In genomic region chr12:94109154-94109553, GRCh38 we compare ENCODE assay signal across 10 cellular contexts. TPM values are rescaled to one million over a fixed set of nuclear protein-coding genes. Genes with fewer than 3 reads are reported as not detected.
DNase-seq lines count a peak whose midpoint lies in the region; ATAC-seq and TF ChIP-seq lines count a peak whose summit lies in the region.
"Had no signal": no experiment of that assay in that cellular context is flagged by ENCODE, and none has a peak within 500 bp of the region (broad histone marks: within the 10 kb centered on the region; RNA-seq: fewer than 3 reads in every experiment).

No MANE protein-coding gene starts in this region.

- no peak for TF ChIP-seq CTCF in fibroblast of lung (conservative IDR thresholded peaks at IDR 0.05 in 1 of 2, IDR thresholded peaks at IDR 0.05 in 1 of 2; ENCODE audit: low read depth in 1 of 2, low read length in 2 of 2)
- no peak for TF ChIP-seq CTCF in esophagus muscularis mucosa (IDR thresholded peaks at IDR 0.05)

- no peak overlapping the region for H3K9ac ChIP-seq in fibroblast of lung (ENCODE audit: insufficient read depth, low read length)

- no peak overlapping the region for H2AFZ ChIP-seq in fibroblast of lung (ENCODE audit: low read length)

- H3K4me2 ChIP-seq in fibroblast of lung (ENCODE audit: extremely low read depth, insufficient read depth, low read length) = peak overlapping the region; percentile 33

- no peaks in the 10 kb centered on the region for H3K36me3 ChIP-seq in fibroblast of lung (ENCODE audit: control insufficient read depth, insufficient read depth, low read length)
- no peaks in the 10 kb centered on the region for H3K36me3 ChIP-seq in esophagus muscularis mucosa
- H3K36me3 ChIP-seq: esophagus squamous epithelium had no signal

- H3K79me2 ChIP-seq in fibroblast of lung (ENCODE audit: control insufficient read depth, insufficient read depth, low read length) = no peaks in the 10 kb centered on the region

- no peak overlapping the region for H3K4me3 ChIP-seq in fibroblast of lung (replicated peaks in 1 of 4; ENCODE audit: control extremely low read depth in 1 of 4, insufficient read depth in 1 of 4, low read depth in 3 of 4, low read length in 4 of 4)
- no peak overlapping the region for H3K4me3 ChIP-seq in esophagus muscularis mucosa
- H3K4me3 ChIP-seq: esophagus squamous epithelium had no signal

- peak; percentile 56 for ATAC-seq in HG02642 (IDR thresholded peaks at IDR 0.05; ENCODE audit: poor library complexity, unreplicated experiment)
- ATAC-seq in HG02852 (IDR thresholded peaks at IDR 0.05; ENCODE audit: unreplicated experiment) = no peak
- ATAC-seq in Right ventricle myocardium superior (ENCODE audit: poor library complexity) = no peak
- ATAC-seq: WTC11 had no signal

- H4K20me1 ChIP-seq in fibroblast of lung (ENCODE audit: control insufficient read depth, extremely low read depth, insufficient read depth, low read length) = no peaks in the 10 kb centered on the region

- H3K27me3 ChIP-seq in fibroblast of lung (ENCODE audit: control insufficient read depth, insufficient read depth, low read length) (peaks cover 5% of the 10 kb centered on the region), esophagus muscularis mucosa (peaks cover 0 to 23% (median 0%) of the 10 kb centered on the region in 4 donors)

- TF ChIP-seq EP300 in esophagus muscularis mucosa (IDR thresholded peaks at IDR 0.05) = no peak

- no peak for TF ChIP-seq POLR2A in esophagus muscularis mucosa (IDR thresholded peaks at IDR 0.05; ENCODE audit: low read depth)

- H3K4me1 ChIP-seq in fibroblast of lung (ENCODE audit: control insufficient read depth, extremely low read depth, insufficient read depth, low read length) (peaks cover 3% of the 10 kb centered on the region), esophagus muscularis mucosa (no peaks in the 10 kb centered on the region)
- H3K4me1 ChIP-seq: esophagus squamous epithelium had no signal

- intact Hi-C loops in esophagus muscularis mucosa (cut with DNase I) (loop anchor here (10.0 kb wide), 1 partner anchor 1124 kb away; no protein-coding TSS in a partner anchor), Right ventricle myocardium superior (cut with DNase I) (no loop called here)

- DNase-seq in activated CD4-positive, alpha-beta T cell treated with anti-CD3 and anti-CD28 coated beads, Interleukin-2, amount 50 U/mL, for 48 hours = peak; percentile 63 to 71
- DNase-seq in fibroblast of lung (ENCODE audit: low read depth in 2 of 2) (peak; percentile 48 to 77), esophagus muscularis mucosa (ENCODE audit: extremely low spot score) (no peak), Right ventricle myocardium superior (no peak), H4 (ENCODE audit: low spot score) (no peak)
- DNase-seq in stimulated activated CD8-positive, alpha-beta memory T cell treated with anti-CD3 and anti-CD28 coated beads, Interleukin-12 subunit alpha, Interleukin-12 subunit beta, amount 100 ng/mL, for 4 hours (ENCODE audit: low read depth) = peak; percentile 31
- DNase-seq: esophagus squamous epithelium had no signal

- no peaks in the 10 kb centered on the region for H3K9me3 ChIP-seq in fibroblast of lung (ENCODE audit: control insufficient read depth, insufficient read depth, low read depth, low read length)
- H3K9me3 ChIP-seq in esophagus muscularis mucosa = no peaks in the 10 kb centered on the region
- H3K9me3 ChIP-seq: esophagus squamous epithelium had no signal

- no peak overlapping the region for H3K27ac ChIP-seq in fibroblast of lung (ENCODE audit: insufficient read depth, low read length)
- no peak overlapping the region for H3K27ac ChIP-seq in esophagus muscularis mucosa (replicated peaks in 1 of 4)
- H3K27ac ChIP-seq: esophagus squamous epithelium had no signal

- WGBS in esophagus muscularis mucosa = 37% methylated on average over 5 of the region's 5 CpGs

RNA-seq across cellular contexts. Expression of gene PLXNC1, which starts 39.2 kb away (rescaled TPM):
- total RNA-seq in fibroblast of lung (49.6 and 86.9 TPM in 2 replicates), esophagus muscularis mucosa (10 to 100 TPM in 1 of 4 donors, 1 to 10 TPM in 3; 4.0 to 12.3 (median 7.4) TPM), Right ventricle myocardium superior (3.3 TPM)
- 3.8 and 15.1 TPM in 2 replicates for polyA plus RNA-seq in fibroblast of lung
- polyA plus RNA-seq in fibroblast of lung (2012) = 2.3 and 10.4 TPM in 2 replicates
- 1.5 and 29.2 TPM in 2 replicates for polyA minus RNA-seq in fibroblast of lung (ENCODE audit: low replicate concordance)
- total RNA-seq in H4 (2014; rRNA removed; shearing (Covaris generic)) = 1.6 and 1.9 TPM in 2 replicates

Comparison
In these comparisons a context has a peak if more than half of its experiments do, and no peak if none do; other contexts are left out.
1. DNase-seq: peak in activated CD4-positive, alpha-beta T cell treated with anti-CD3 and anti-CD28 coated beads, Interleukin-2, amount 50 U/mL, for 48 hours (2 of 2), fibroblast of lung (2 of 2) and stimulated activated CD8-positive, alpha-beta memory T cell treated with anti-CD3 and anti-CD28 coated beads, Interleukin-12 subunit alpha, Interleukin-12 subunit beta, amount 100 ng/mL, for 4 hours (single experiment); none in esophagus muscularis mucosa (single experiment), Right ventricle myocardium superior (single experiment) and H4 (single experiment).